Comparison of ENCODE assay signal across 10 cellular contexts in the genomic region with DNA sequence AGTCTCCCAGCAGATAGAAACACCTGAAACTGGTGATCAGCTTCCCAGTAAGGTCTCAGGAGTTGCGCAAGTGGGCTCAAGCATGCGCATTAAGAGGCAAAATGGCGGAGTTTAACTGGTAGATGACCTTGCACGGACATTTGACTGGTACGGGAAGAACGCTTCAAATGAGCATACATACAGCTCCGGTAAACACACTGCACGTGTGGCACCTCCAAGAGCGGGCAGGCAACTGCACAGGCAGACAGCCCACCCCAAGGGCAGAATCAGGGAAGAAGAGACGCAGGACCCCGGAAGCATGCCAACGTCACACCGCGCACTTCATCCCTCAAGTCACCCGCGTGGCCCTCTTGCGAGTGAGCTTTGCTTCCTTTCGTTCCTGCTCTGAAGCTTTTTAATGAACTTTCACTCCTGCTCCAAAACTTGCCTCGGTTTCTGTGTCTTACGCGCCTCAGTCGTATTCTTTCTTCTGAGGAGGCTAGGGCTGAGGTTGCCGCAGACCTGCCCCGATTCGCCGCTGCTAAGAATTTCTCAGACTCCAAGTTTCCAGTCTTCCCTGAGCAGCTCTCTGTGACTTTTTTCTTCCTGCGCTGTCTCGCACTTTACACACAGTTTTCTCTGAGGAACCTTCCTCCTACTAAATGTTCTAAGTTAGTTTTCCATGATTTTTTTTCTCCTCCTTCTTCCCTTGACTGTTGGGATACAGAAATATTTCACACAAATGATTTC.
A peak's percentile ranks its signal among the peaks of the same experiment; 100 is the strongest.
DNase-seq lines count a peak whose midpoint lies in the region; ATAC-seq, FAIRE-seq and TF ChIP-seq lines count a peak whose summit lies in the region.
"Had no signal": no experiment of that assay in that cellular context is flagged by ENCODE, and none has a peak within 500 bp of the region (broad histone marks: within the 10 kb centered on the region; RNA-seq: fewer than 3 reads in every experiment).

No MANE protein-coding gene starts in this region.

- no peak for FAIRE-seq in urothelium cell line (lab: Jason Lieb, UNC)

- DNase-seq in AG10803 (ENCODE audit: low read depth) (peak; percentile 4), HT1080 (ENCODE audit: low read depth) (peak; percentile 17), epithelial cell of esophagus (ENCODE audit: low read depth) (peak; percentile 60), MG63 (no peak), hepatocyte (ENCODE audit: low spot score) (no peak), urothelium cell line (ENCODE audit: low spot score) (no peak)
- DNase-seq: hippocampal formation, MV-4-11 had no signal

- no peaks in the 10 kb centered on the region for H3K27me3 ChIP-seq in mucosa of stomach (ENCODE audit: control insufficient read depth, insufficient read depth, low read length)
- no peaks in the 10 kb centered on the region for H3K27me3 ChIP-seq in MG63
- H3K27me3 ChIP-seq in hepatocyte: no peaks in the 10 kb centered on the region

- H3K9me3 ChIP-seq in mucosa of stomach (ENCODE audit: control insufficient read depth, low read length) (no peaks in the 10 kb centered on the region), MG63 (no peaks in the 10 kb centered on the region), hepatocyte (ENCODE audit: low read depth) (no peaks in the 10 kb centered on the region)

- H3K4me1 ChIP-seq in mucosa of stomach (ENCODE audit: control insufficient read depth, insufficient read depth, low read length) (no peaks in the 10 kb centered on the region), hepatocyte (ENCODE audit: insufficient read depth) (no peaks in the 10 kb centered on the region)

- no peaks in the 10 kb centered on the region for H4K20me1 ChIP-seq in hepatocyte (ENCODE audit: insufficient read depth, poor library complexity, severe bottlenecking)

- TF ChIP-seq CTCF in AG10803 (conservative IDR thresholded peaks at IDR 0.05; ENCODE audit: low read length): no peak
- no peak for TF ChIP-seq CTCF in epithelial cell of esophagus (IDR thresholded peaks at IDR 0.05; ENCODE audit: insufficient read depth, low read depth, low read length, missing control alignments)
- no peak for TF ChIP-seq CTCF in hepatocyte (IDR thresholded peaks at IDR 0.05; ENCODE audit: poor library complexity)

- H2AFZ ChIP-seq in hepatocyte: no peak overlapping the region

- H3K27ac ChIP-seq in hepatocyte: no peak overlapping the region

- no peak for ATAC-seq in GM18873 (IDR thresholded peaks at IDR 0.05; ENCODE audit: low FRiP score, unreplicated experiment)

- no peak overlapping the region for H3K4me2 ChIP-seq in hepatocyte

- H3K4me3 ChIP-seq in AG10803 (ENCODE audit: low read length) (peak overlapping the region; percentile 57), epithelial cell of esophagus (ENCODE audit: low read length) (peak overlapping the region; percentile 47), mucosa of stomach (ENCODE audit: low read length) (peak overlapping the region; percentile 33), MG63 (no peak overlapping the region), hepatocyte (no peak overlapping the region)

- no peaks in the 10 kb centered on the region for H3K36me3 ChIP-seq in mucosa of stomach (ENCODE audit: control insufficient read depth, insufficient read depth, low read length)
- H3K36me3 ChIP-seq in MG63: no peaks in the 10 kb centered on the region
- no peaks in the 10 kb centered on the region for H3K36me3 ChIP-seq in hepatocyte (replicated peaks; ENCODE audit: insufficient read depth, low read depth)

- peak overlapping the region; percentile 63 for H3K9ac ChIP-seq in mucosa of stomach (ENCODE audit: low read length)

- WGBS in hepatocyte (ENCODE audit: low lambda C conversion rate, missing lambda C conversion rate): 97% methylated on average over 28 of the region's 28 CpGs

- H3K79me2 ChIP-seq in hepatocyte: no peaks in the 10 kb centered on the region

- H3K9me2 ChIP-seq in hepatocyte (replicated peaks; ENCODE audit: insufficient read depth): no peaks in the 10 kb centered on the region

Comparison
In these comparisons a context has a peak if more than half of its experiments do, and no peak if none do; other contexts are left out.
1. DNase-seq: peak in AG10803 (single experiment), HT1080 (single experiment) and epithelial cell of esophagus (single experiment); none in MG63 (single experiment), hepatocyte (single experiment) and urothelium cell line (single experiment).
2. H3K4me3 ChIP-seq: peak in AG10803 (single experiment), epithelial cell of esophagus (single experiment) and mucosa of stomach (single experiment); none in MG63 (single experiment) and hepatocyte (single experiment).